ENCODE assay signal across 25 cellular contexts in genomic region chr6:144681334-144681733, GRCh38.
DNase-seq lines count a peak whose midpoint lies in the region; ATAC-seq, FAIRE-seq and TF ChIP-seq lines count a peak whose summit lies in the region.
"Had no signal": no experiment of that assay in that cellular context is flagged by ENCODE, and none has a peak within 500 bp of the region (broad histone marks: within the 10 kb centered on the region; RNA-seq: fewer than 3 reads in every experiment).

No MANE protein-coding gene starts in this region.

- no peak overlapping the region for H3K4me3 Mint-ChIP-seq in T-helper 2 cell treated with Interferon-gamma antibody and Interleukin-4, amounts not matched to agents 5 μg/mL and 100 μg/mL, for 36 hours
- H3K4me3 Mint-ChIP-seq in nephron progenitor cell: no peak overlapping the region
- H3K4me3 Mint-ChIP-seq: CD4-positive, alpha-beta T cell; IgD-negative memory B cell had no signal

- H3K9me1 ChIP-seq in K562 (ENCODE audit: control insufficient read depth, insufficient read depth, low read length): no peaks in the 10 kb centered on the region

- no peak for FAIRE-seq in K562 (lab: Jason Lieb, UNC)
- FAIRE-seq: A204.1, GM12891, GM19239, HTR-8/SVneo had no signal

- no peaks in the 10 kb centered on the region for H3K27me3 Mint-ChIP-seq in T-helper 2 cell treated with Interferon-gamma antibody and Interleukin-4, amounts not matched to agents 5 μg/mL and 100 μg/mL, for 36 hours (ENCODE audit: low read depth)
- H3K27me3 Mint-ChIP-seq in nephron progenitor cell (ENCODE audit: low read depth, poor library complexity): peaks cover 4% of the 10 kb centered on the region
- H3K27me3 Mint-ChIP-seq: CD4-positive, alpha-beta T cell; IgD-negative memory B cell had no signal

- no peak for TF ChIP-seq CTCF in K562 (IDR thresholded peaks at IDR 0.05 in 2 of 3, conservative IDR thresholded peaks at IDR 0.05 in 1 of 3; ENCODE audit: insufficient read depth in 2 of 3, low read depth in 1 of 3, low read length in 3 of 3)
- TF ChIP-seq CTCF in nephron progenitor cell (IDR thresholded peaks at IDR 0.05): no peak
- TF ChIP-seq CTCF in foreskin keratinocyte (conservative IDR thresholded peaks at IDR 0.05): no peak

- no peak for ATAC-seq in K562
- ATAC-seq in foreskin keratinocyte: no peak
- ATAC-seq: PC-3 had no signal

- WGBS in K562 (ENCODE audit: insufficient coverage, low coverage, missing lambda C conversion rate): 18% methylated on average over 3 of the region's 3 CpGs

- H3K4me1 Mint-ChIP-seq in T-helper 2 cell treated with Interferon-gamma antibody and Interleukin-4, amounts not matched to agents 5 μg/mL and 100 μg/mL, for 36 hours (ENCODE audit: low read depth): peaks cover 10% of the 10 kb centered on the region
- H3K4me1 Mint-ChIP-seq in nephron progenitor cell: no peaks in the 10 kb centered on the region

- intact Hi-C loops in K562 (cut with micrococcal nuclease): no loop called here

- peak overlapping the region; percentile 3 for H3K27ac Mint-ChIP-seq in T-helper 2 cell treated with Interferon-gamma antibody and Interleukin-4, amounts not matched to agents 5 μg/mL and 100 μg/mL, for 36 hours
- H3K27ac Mint-ChIP-seq in nephron progenitor cell: peak overlapping the region; percentile 18
- H3K27ac Mint-ChIP-seq: CD4-positive, alpha-beta T cell; IgD-negative memory B cell had no signal

- DNase-seq in T-helper 2 cell treated with Interferon-gamma antibody and Interleukin-4, amounts not matched to agents 5 μg/mL and 100 μg/mL, for 36 hours (ENCODE audit: low spot score): no peak
- DNase-seq in T-helper 2 cell (no peak), NCI-H69 (lab: John Stamatoyannopoulos, UW) (peak; percentile 56), K562 (ENCODE audit: extremely low read depth in 1 of 4, low spot score in 3 of 4) (peak in 2 of 4 experiments; percentile 9 to 37), nephron progenitor cell (no peak), NCI-H146 (lab: John Stamatoyannopoulos, UW) (no peak), NCI-H2029 (lab: John Stamatoyannopoulos, UW) (no peak), foreskin keratinocyte (no peak)
- DNase-seq: Caco-2; CD4-positive, alpha-beta T cell; GM23248; MV-4-11; NCI-H187 treated with DMSO at 0.1 percent for 48 hours; NCI-H82; PC-3; RPMI8226; SHP77 treated with DMSO at 0.1 percent for 48 hours; SK-N-SH had no signal

- no peak overlapping the region for H2AFZ ChIP-seq in K562 (ENCODE audit: low read depth, low read length)
- H2AFZ ChIP-seq: GM23248 had no signal

- no peaks in the 10 kb centered on the region for H3K36me3 ChIP-seq in K562 (ENCODE audit: control insufficient read depth, insufficient read depth, low read length)

- H3K4me1 ChIP-seq in K562 (replicated peaks in 1 of 2; ENCODE audit: control insufficient read depth in 2 of 2, insufficient read depth in 2 of 2, low read length in 2 of 2) (no peaks in the 10 kb centered on the region), foreskin keratinocyte (no peaks in the 10 kb centered on the region)
- H3K4me1 ChIP-seq: Caco-2, HAP-1 had no signal

- H3K9me3 Mint-ChIP-seq in T-helper 2 cell treated with Interferon-gamma antibody and Interleukin-4, amounts not matched to agents 5 μg/mL and 100 μg/mL, for 36 hours: peaks cover 14% of the 10 kb centered on the region
- H3K9me3 Mint-ChIP-seq in nephron progenitor cell: peaks cover 21% of the 10 kb centered on the region

- no peaks in the 10 kb centered on the region for H3K27me3 ChIP-seq in K562 (ENCODE audit: control insufficient read depth in 2 of 2, insufficient read depth in 2 of 2, low read length in 2 of 2)
- no peaks in the 10 kb centered on the region for H3K27me3 ChIP-seq in foreskin keratinocyte

- H3K4me2 ChIP-seq in K562 (ENCODE audit: insufficient read depth, low read length): no peak overlapping the region
- H3K4me2 ChIP-seq: SK-N-SH had no signal

- no peak for TF ChIP-seq RAD21 in K562 (CRISPR knock-in tag; conservative IDR thresholded peaks at IDR 0.05 in 1 of 2, IDR thresholded peaks at IDR 0.05 in 1 of 2)

- H4K20me1 ChIP-seq in K562 (replicated peaks; ENCODE audit: control insufficient read depth, insufficient read depth, low read length): no peaks in the 10 kb centered on the region

- peaks cover 67% of the 10 kb centered on the region for H3K36me3 Mint-ChIP-seq in T-helper 2 cell treated with Interferon-gamma antibody and Interleukin-4, amounts not matched to agents 5 μg/mL and 100 μg/mL, for 36 hours (ENCODE audit: low read depth)
- H3K36me3 Mint-ChIP-seq in nephron progenitor cell (ENCODE audit: low read depth): peaks cover 48% of the 10 kb centered on the region

- no peak for TF ChIP-seq EP300 in K562 (IDR thresholded peaks at IDR 0.05; ENCODE audit: low read length)

- CTCF ChIA-PET in K562 (lab: Yijun Ruan, JAX; ENCODE audit: low intra/inter-chr PET ratio): no interaction called here

- H3K9me3 ChIP-seq in K562 (replicated peaks; ENCODE audit: control insufficient read depth, insufficient read depth, low read depth, low read length): no peaks in the 10 kb centered on the region
- H3K9me3 ChIP-seq: Caco-2, HAP-1, SK-N-SH had no signal

- no peak for TF ChIP-seq POLR2A in K562 (conservative IDR thresholded peaks at IDR 0.05)

- no peak overlapping the region for H3K9ac ChIP-seq in K562 (ENCODE audit: insufficient read depth in 1 of 2, low read depth in 2 of 2, low read length in 2 of 2)
- H3K9ac ChIP-seq: GM23248, SK-N-SH had no signal

- POLR2A ChIA-PET in K562 (lab: Yijun Ruan, JAX): no interaction called here

- H3K4me3 ChIP-seq in K562: no peak overlapping the region
- H3K4me3 ChIP-seq: GM23248, HAP-1 had no signal

- no peaks in the 10 kb centered on the region for H3K79me2 ChIP-seq in K562 (ENCODE audit: control insufficient read depth, insufficient read depth, low read length)

- BruUV-seq in K562 (replicated peaks; lab: Mats Ljungman, UMichigan): no TSS peak

- H3K27ac ChIP-seq in K562 (ENCODE audit: extremely low read depth, low read depth, low read length): no peak overlapping the region
- no peak overlapping the region for H3K27ac ChIP-seq in foreskin keratinocyte
- H3K27ac ChIP-seq: GM23248, HL-60 had no signal

- in situ Hi-C loops in K562 (cut with MboI): no loop called here

TF ChIP-seq in K562, 482 proteins besides CTCF, POLR2A, EP300 and RAD21 (continues in another document):
- TF ChIP-seq ZNF384 (IDR thresholded peaks at IDR 0.05; ENCODE audit: low read depth, low read length): peak; percentile 59; the same call in 1 of the 2 replicates
- TF ChIP-seq RBM22 (IDR thresholded peaks at IDR 0.05; ENCODE audit: low read depth, low read length, poor library complexity, severe bottlenecking): no peak
- TF ChIP-seq ZNF121 (CRISPR knock-in tag; conservative IDR thresholded peaks at IDR 0.05): no peak
- no peak for TF ChIP-seq MXD1 (CRISPR knock-in tag; IDR thresholded peaks at IDR 0.05; ENCODE audit: borderline replicate concordance, poor library complexity, severe bottlenecking)
- TF ChIP-seq CXXC5 (CRISPR knock-in tag; IDR thresholded peaks at IDR 0.05): 0 out of 2 replicates have a peak, but pooled peaks have one; percentile 20
- no peak for TF ChIP-seq NFIC (IDR thresholded peaks at IDR 0.05)
- no peak for TF ChIP-seq MCM3 (IDR thresholded peaks at IDR 0.05)
- TF ChIP-seq MCM2 (IDR thresholded peaks at IDR 0.05; ENCODE audit: low read depth): no peak
- TF ChIP-seq ZNF592 (IDR thresholded peaks at IDR 0.05): no peak
- no peak for TF ChIP-seq CSDE1 (IDR thresholded peaks at IDR 0.05)
- TF ChIP-seq CBX3 (IDR thresholded peaks at IDR 0.05; ENCODE audit: borderline replicate concordance in 1 of 2, low read length in 2 of 2): no peak
- TF ChIP-seq ZNF41 (CRISPR knock-in tag; conservative IDR thresholded peaks at IDR 0.05): 0 out of 2 replicates have a peak, but pooled peaks have one; percentile 23
- TF ChIP-seq HMBOX1 (IDR thresholded peaks at IDR 0.05): peak; percentile 38; the same call in 1 of the 2 replicates
